8 cellular contexts compared by ENCODE assay signal in genomic region chr2:216698895-216699294, GRCh38. TPM values are rescaled to one million over a fixed set of nuclear protein-coding genes. Genes with fewer than 3 reads are reported as not detected.
DNase-seq lines count a peak whose midpoint lies in the region; ATAC-seq and TF ChIP-seq lines count a peak whose summit lies in the region.

No MANE protein-coding gene starts in this region.

- TF ChIP-seq POLR2A in erythroblast (IDR thresholded peaks at IDR 0.05; ENCODE audit: low read length), result no peak

- TF ChIP-seq CTCF in BE2C (IDR thresholded peaks at IDR 0.05; ENCODE audit: low read depth, low read length), result peak; percentile 82

- peaks cover 3 to 12% of the 10 kb centered on the region in 2 donors for H3K4me1 Mint-ChIP-seq in natural killer cell treated with Interleukin-12 subunit alpha and Interleukin-12 subunit beta and Interleukin-15 and Interleukin-18, amount 100 ng/mL, for 72 hours (ENCODE audit: low read depth in 2 of 2)

- no peak overlapping the region for H3K4me3 Mint-ChIP-seq in natural killer cell treated with Interleukin-12 subunit alpha and Interleukin-12 subunit beta and Interleukin-15 and Interleukin-18, amount 100 ng/mL, for 72 hours

- H3K4me1 ChIP-seq in BE2C, result peaks cover 51% of the 10 kb centered on the region

- H3K36me3 Mint-ChIP-seq in natural killer cell treated with Interleukin-12 subunit alpha and Interleukin-12 subunit beta and Interleukin-15 and Interleukin-18, amount 100 ng/mL, for 72 hours, result no peaks in the 10 kb centered on the region

- H3K9me3 Mint-ChIP-seq in natural killer cell treated with Interleukin-12 subunit alpha and Interleukin-12 subunit beta and Interleukin-15 and Interleukin-18, amount 100 ng/mL, for 72 hours, result no peaks in the 10 kb centered on the region

- H3K4me3 ChIP-seq in BE2C (ENCODE audit: low read depth, low read length), result no peak overlapping the region; the same call in 1 of the 2 replicates

- no peak overlapping the region for H3K27ac Mint-ChIP-seq in natural killer cell treated with Interleukin-12 subunit alpha and Interleukin-12 subunit beta and Interleukin-15 and Interleukin-18, amount 100 ng/mL, for 72 hours

- no peaks in the 10 kb centered on the region for H3K9me3 ChIP-seq in BE2C

- ATAC-seq in GM18909 (IDR thresholded peaks at IDR 0.05; ENCODE audit: poor library complexity, unreplicated experiment), result peak; percentile 48
- ATAC-seq in natural killer cell treated with Interleukin-12 subunit alpha and Interleukin-12 subunit beta and Interleukin-15 and Interleukin-18, amount 100 ng/mL, for 72 hours, result peak; percentile 54 to 62

- DNase-seq in BE2C (peak; percentile 48), NCI-H1092 treated with DMSO at 0.1 percent for 48 hours (lab: John Stamatoyannopoulos, UW) (peak; percentile 92), SIG-M5 treated with dmso at 0.1 percent for 504 hours (lab: John Stamatoyannopoulos, UW; ENCODE audit: unreplicated experiment) (peak; percentile 74), erythroblast (lab: John Stamatoyannopoulos, UW) (peak; percentile 64 to 69), activated gamma-delta T cell (lab: John Stamatoyannopoulos, UW) (no peak)
- DNase-seq in natural killer cell treated with Interleukin-12 subunit alpha and Interleukin-12 subunit beta and Interleukin-15 and Interleukin-18, amount 100 ng/mL, for 72 hours (ENCODE audit: low spot score), result peak; percentile 32
- no peak for DNase-seq in stimulated activated CD4-positive, alpha-beta T cell treated with anti-CD3 and anti-CD28 coated beads, Interleukin-4, amount 100 ng/mL, for 4 hours

- no peaks in the 10 kb centered on the region for H3K27me3 ChIP-seq in BE2C

- H3K36me3 ChIP-seq in BE2C, result no peaks in the 10 kb centered on the region

- peaks cover 37 to 43% of the 10 kb centered on the region in 2 donors for H3K27me3 Mint-ChIP-seq in natural killer cell treated with Interleukin-12 subunit alpha and Interleukin-12 subunit beta and Interleukin-15 and Interleukin-18, amount 100 ng/mL, for 72 hours

RNA-seq across cellular contexts. Expression of gene IGFBP5, which starts 3.5 kb away (rescaled TPM):
- 34.8 TPM for polyA plus RNA-seq in BE2C (2012; ENCODE audit: insufficient read depth, insufficient read length, low read depth)
- total RNA-seq in natural killer cell treated with Interleukin-12 subunit alpha and Interleukin-12 subunit beta and Interleukin-15 and Interleukin-18, amount 100 ng/mL, for 72 hours, result under 1 TPM in 1 of 2 donors, not detected in 1; 0.08 TPM

Comparison
In these comparisons a context has a peak if more than half of its experiments do, and no peak if none do; other contexts are left out.
1. DNase-seq: peak in BE2C (single experiment), NCI-H1092 treated with DMSO at 0.1 percent for 48 hours (single experiment), SIG-M5 treated with dmso at 0.1 percent for 504 hours (single experiment), erythroblast (2 of 2) and natural killer cell treated with Interleukin-12 subunit alpha and Interleukin-12 subunit beta and Interleukin-15 and Interleukin-18, amount 100 ng/mL, for 72 hours (single experiment); none in stimulated activated CD4-positive, alpha-beta T cell treated with anti-CD3 and anti-CD28 coated beads, Interleukin-4, amount 100 ng/mL, for 4 hours (0 of 2) and activated gamma-delta T cell (single experiment).